In the genomic region with DNA sequence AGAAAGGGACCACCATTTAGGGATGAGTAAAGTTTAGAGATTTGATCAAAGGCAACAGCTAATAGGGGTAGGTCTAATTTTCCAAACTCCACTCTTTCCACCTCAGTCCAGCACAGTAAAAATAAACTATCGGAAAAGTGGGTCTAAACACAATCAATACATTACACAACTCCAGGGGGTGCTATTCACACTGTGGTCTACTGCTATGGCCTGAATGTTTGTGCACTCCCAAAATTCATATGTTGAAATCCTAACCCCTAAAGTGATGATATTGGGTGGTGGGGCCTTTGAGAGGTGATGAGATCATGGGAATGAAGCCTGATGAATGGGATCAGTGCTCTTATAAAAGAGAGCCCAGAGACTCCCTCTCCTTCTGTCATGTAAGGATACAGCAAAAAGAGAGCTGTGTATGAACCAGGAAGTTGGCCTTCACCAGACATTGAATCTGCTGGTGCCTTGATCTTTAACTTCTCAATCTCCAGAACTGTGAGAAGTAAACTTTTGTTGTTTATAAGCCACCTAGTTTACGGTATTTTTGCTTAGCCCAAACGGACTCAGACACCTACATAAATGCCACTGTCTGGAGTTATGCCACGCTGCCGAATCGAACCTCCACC, we compare ENCODE assay signal across 19 cellular contexts.
"Had no signal": no experiment of that assay in that cellular context is flagged by ENCODE, and none has a peak within 500 bp of the region (broad histone marks: within the 10 kb centered on the region; RNA-seq: fewer than 3 reads in every experiment).

No MANE protein-coding gene starts in this region.

- H3K4me1 Mint-ChIP-seq: naive B cell; nephron; stimulated activated naive B cell treated with anti-CD40 and anti-IgM and Interleukin-4, amounts not matched to agents 10 μg/mL and 1 μg/mL and 100 μg/mL, for 72 hours had no signal

- H3K4me3 Mint-ChIP-seq: naive B cell; nephron; stimulated activated naive B cell treated with anti-CD40 and anti-IgM and Interleukin-4, amounts not matched to agents 10 μg/mL and 1 μg/mL and 100 μg/mL, for 72 hours had no signal

- H3K27ac Mint-ChIP-seq: naive B cell; nephron; stimulated activated naive B cell treated with anti-CD40 and anti-IgM and Interleukin-4, amounts not matched to agents 10 μg/mL and 1 μg/mL and 100 μg/mL, for 72 hours had no signal

- H3K4me3 ChIP-seq: coronary artery, gastrocnemius medialis, heart right ventricle, sigmoid colon, skin epidermis, stomach, thoracic aorta, transverse colon had no signal

- DNase-seq: effector CD4-positive, alpha-beta T cell; gastrocnemius medialis; heart right ventricle; hypothalamus; kidney glomerular epithelial cell; mesendoderm; naive B cell; sigmoid colon; stimulated activated CD4-positive, alpha-beta T cell treated with anti-CD3 and anti-CD28 coated beads, Interleukin-2, amount 100 ng/mL, for 24 hours; stimulated activated CD4-positive, alpha-beta T cell treated with anti-CD3 and anti-CD28 coated beads, Interleukin-4, amount 100 ng/mL, for 4 hours; stimulated activated naive B cell treated with anti-CD40 and anti-IgM and Interleukin-4, amounts not matched to agents 10 μg/mL and 1 μg/mL and 100 μg/mL, for 72 hours; stomach; substantia nigra; transverse colon had no signal

- H3K36me3 ChIP-seq: gastrocnemius medialis, heart right ventricle, sigmoid colon, stomach, thoracic aorta, transverse colon had no signal

- H3K9me3 ChIP-seq: gastrocnemius medialis, sigmoid colon, thoracic aorta, transverse colon had no signal

- H3K27ac ChIP-seq: coronary artery, gastrocnemius medialis, heart right ventricle, sigmoid colon, skin epidermis, stomach, thoracic aorta, transverse colon had no signal

- H3K27me3 ChIP-seq: gastrocnemius medialis, heart right ventricle, sigmoid colon, stomach, transverse colon had no signal

- ATAC-seq: esophagus mucosa; gastrocnemius medialis; heart right ventricle; stimulated activated naive B cell treated with anti-CD40 and anti-IgM and Interleukin-4, amounts not matched to agents 10 μg/mL and 1 μg/mL and 100 μg/mL, for 72 hours had no signal

- H3K27me3 Mint-ChIP-seq: stimulated activated naive B cell treated with anti-CD40 and anti-IgM and Interleukin-4, amounts not matched to agents 10 μg/mL and 1 μg/mL and 100 μg/mL, for 72 hours had no signal

- H3K4me1 ChIP-seq: sigmoid colon, stomach, transverse colon had no signal
